ENCODE assay signal across 13 cellular contexts in the genomic region with DNA sequence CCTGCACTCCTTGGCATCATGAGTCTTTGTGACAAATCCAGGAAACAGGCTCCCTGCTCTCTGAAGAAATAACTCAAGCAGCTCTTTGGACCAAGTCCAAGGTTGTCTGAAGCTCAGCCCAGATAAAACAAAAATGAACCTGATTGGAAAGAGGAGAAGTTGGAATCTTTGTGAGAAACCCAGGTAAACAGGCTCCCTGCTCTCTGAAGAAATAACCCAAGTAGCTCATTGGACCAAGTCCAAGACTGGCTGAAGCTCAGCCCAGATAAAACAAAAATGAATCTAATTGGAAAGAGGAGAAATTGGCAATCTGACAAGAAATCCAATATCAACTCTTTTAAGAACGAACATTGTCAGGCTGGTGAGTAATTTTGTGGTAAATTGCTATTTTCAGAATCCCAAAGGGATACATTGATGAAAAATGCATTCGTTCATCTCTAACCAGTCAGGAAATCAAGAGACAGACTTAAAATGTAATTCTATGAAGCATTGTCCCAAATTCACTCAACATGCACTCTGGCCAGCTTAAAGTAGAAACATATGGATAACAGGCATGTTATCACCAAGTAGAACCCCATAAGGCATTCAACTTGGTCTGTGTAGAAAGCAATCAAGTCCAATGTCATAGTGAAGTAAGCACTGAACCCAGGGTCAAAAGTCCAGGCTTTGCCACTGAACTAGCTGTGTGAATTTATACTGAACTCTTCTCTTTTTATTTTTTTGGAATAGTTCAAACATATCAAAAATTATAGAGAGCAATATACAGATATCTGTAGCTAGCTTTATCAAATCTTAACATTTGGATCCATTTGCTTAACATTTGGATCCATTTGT. TPM values are rescaled to one million over a fixed set of nuclear protein-coding genes. Genes with fewer than 3 reads are reported as not detected.
DNase-seq lines count a peak whose midpoint lies in the region; ATAC-seq and TF ChIP-seq lines count a peak whose summit lies in the region.
"Had no signal": no experiment of that assay in that cellular context is flagged by ENCODE, and none has a peak within 500 bp of the region (broad histone marks: within the 10 kb centered on the region; RNA-seq: fewer than 3 reads in every experiment).

No MANE protein-coding gene starts in this region.

- H3K9ac ChIP-seq in BLaER1 = no peak overlapping the region

- H3K27ac ChIP-seq in BLaER1 (no peak overlapping the region), right lobe of liver (peak overlapping the region in 1 of 3 donors; percentile 15)
- H3K27ac ChIP-seq: SJCRH30 had no signal

- H3K4me1 ChIP-seq in BLaER1 (peaks cover 9% of the 10 kb centered on the region), right lobe of liver (peaks cover 0 to 13% (median 6%) of the 10 kb centered on the region in 4 donors)
- H3K4me1 ChIP-seq: SJCRH30 had no signal

- DNase-seq in M059J (ENCODE audit: low read depth) (peak; percentile 72), choroid plexus epithelial cell (ENCODE audit: low read depth) (peak; percentile 92), right lobe of liver (no peak), NCI-H526 (lab: John Stamatoyannopoulos, UW) (no peak), GM20000 (ENCODE audit: low spot score) (no peak)
- DNase-seq in activated naive CD4-positive, alpha-beta T cell treated with Interleukin-2 at 50 U/mL for 16 hours = no peak
- DNase-seq: activated T-cell treated with anti-CD3 and anti-CD28 coated beads for 4 hours; CD4-positive, alpha-beta T cell; endodermal cell; SJCRH30 had no signal

- H4K20me1 ChIP-seq in BLaER1 = no peaks in the 10 kb centered on the region

- 32% methylated on average over 2 of the region's 2 CpGs for WGBS in right lobe of liver (ENCODE audit: insufficient coverage, low coverage, low lambda C conversion rate, missing lambda C conversion rate)

- H3K27me3 ChIP-seq in BLaER1 (no peaks in the 10 kb centered on the region), right lobe of liver (no peaks in the 10 kb centered on the region)
- H3K27me3 ChIP-seq: SJCRH30 had no signal

- peak overlapping the region; percentile 17 for H3K4me2 ChIP-seq in BLaER1

- TF ChIP-seq CTCF in choroid plexus epithelial cell (conservative IDR thresholded peaks at IDR 0.05; ENCODE audit: low read depth, low read length) (no peak), right lobe of liver (IDR thresholded peaks at IDR 0.05) (no peak), GM20000 (IDR thresholded peaks at IDR 0.05; ENCODE audit: extremely low read depth, missing control alignments) (no peak)

- H3K4me3 ChIP-seq in BLaER1 (no peak overlapping the region), choroid plexus epithelial cell (ENCODE audit: low read depth, low read length) (no peak overlapping the region), right lobe of liver (no peak overlapping the region)
- H3K4me3 ChIP-seq: SJCRH30 had no signal

- peak; percentile 67 to 80 (median 70) for ATAC-seq in right lobe of liver
- no peak for ATAC-seq in GM21576 (IDR thresholded peaks at IDR 0.05; ENCODE audit: unreplicated experiment)
- ATAC-seq: WTC11 had no signal

- H3K36me3 ChIP-seq in BLaER1 (no peaks in the 10 kb centered on the region), right lobe of liver (no peaks in the 10 kb centered on the region)
- H3K36me3 ChIP-seq: SJCRH30 had no signal

- intact Hi-C loops in right lobe of liver (cut with DNase I) = no loop called here

- H3K9me3 ChIP-seq in BLaER1 (peaks cover 8% of the 10 kb centered on the region), right lobe of liver (no peaks in the 10 kb centered on the region)
- H3K9me3 ChIP-seq: SJCRH30 had no signal

- TF ChIP-seq POLR2A in right lobe of liver (IDR thresholded peaks at IDR 0.05) = no peak

RNA-seq across cellular contexts. Expression of a gene that starts 16.8 kb away (rescaled TPM):
- total RNA-seq in M059J (2014; rRNA removed; shearing (Covaris generic)) = 4.9 and 5.5 TPM in 2 replicates
- total RNA-seq in right lobe of liver = 10 to 100 TPM in 2 of 6 experiments, 1 to 10 TPM in 4; 4.9 to 11.0 (median 7.9) TPM

Comparison
In these comparisons a context has a peak if more than half of its experiments do, and no peak if none do; other contexts are left out.
1. DNase-seq: peak in M059J (single experiment) and choroid plexus epithelial cell (single experiment); none in right lobe of liver (0 of 3), activated naive CD4-positive, alpha-beta T cell treated with Interleukin-2 at 50 U/mL for 16 hours (single experiment), NCI-H526 (0 of 2) and GM20000 (single experiment).